ENCODE assay signal across 8 cellular contexts in the genomic region with DNA sequence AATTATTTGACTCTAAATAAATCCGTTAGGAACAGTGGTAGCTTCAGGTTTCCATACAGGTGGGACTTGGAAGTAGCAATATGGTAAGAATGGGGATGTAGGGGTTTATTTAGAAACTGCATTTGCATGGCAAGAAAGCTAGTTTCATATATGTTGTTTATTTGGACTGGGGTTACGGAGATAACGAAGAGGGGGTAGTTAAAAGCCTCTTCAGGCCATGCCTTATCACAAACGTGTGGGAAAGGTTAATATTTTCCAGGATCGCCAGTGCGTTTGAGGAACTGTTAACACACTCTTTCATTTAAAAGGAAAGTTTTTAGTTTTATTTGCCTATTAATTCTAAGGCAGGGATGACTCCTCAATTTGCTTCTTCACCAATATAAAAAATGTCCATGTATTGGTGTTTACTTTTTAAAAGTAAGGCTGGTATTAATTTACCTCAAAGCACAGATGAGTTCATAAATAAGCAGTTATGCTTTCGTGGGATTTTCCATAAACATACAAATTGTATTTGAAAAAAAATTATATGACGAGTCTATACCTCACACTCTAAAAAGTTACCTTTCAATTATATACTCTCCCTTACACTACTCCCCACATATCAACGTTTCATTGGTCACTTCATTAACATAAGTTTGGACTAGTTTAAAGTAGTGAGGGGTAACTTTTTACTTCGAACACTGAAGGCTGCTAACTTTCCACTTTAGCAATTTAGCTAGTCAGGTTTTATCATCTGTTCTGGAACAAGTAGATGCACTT. TPM values are rescaled to one million over a fixed set of nuclear protein-coding genes. Genes with fewer than 3 reads are reported as not detected.
A peak's percentile ranks its signal among the peaks of the same experiment; 100 is the strongest.
DNase-seq lines count a peak whose midpoint lies in the region; ATAC-seq and TF ChIP-seq lines count a peak whose summit lies in the region.

No MANE protein-coding gene starts in this region.

- intact Hi-C loops in gastrocnemius medialis (cut with DNase I; ENCODE audit: low total_unique reads) = loop anchor here (1.0 to 5.0 kb wide), 3 partner anchors 35 to 209 kb away; partner anchors contain the start of genes HNRNPC, METTL3 and SUPT16H

- peak in 1 of 2 donors; percentile 1 for ATAC-seq in gastrocnemius medialis

- H3K9me3 ChIP-seq in SK-N-MC (ENCODE audit: low read depth, low read length) (no peaks in the 10 kb centered on the region), gastrocnemius medialis (no peaks in the 10 kb centered on the region)

- H3K9ac ChIP-seq in SK-N-MC (ENCODE audit: insufficient read length) = peak overlapping the region; percentile 82

- DNase-seq in H7 (no peak), SK-N-MC (ENCODE audit: low read depth, low spot score) (no peak), fibroblast of pulmonary artery (ENCODE audit: low read depth) (no peak), gastrocnemius medialis (no peak), DMS79 (lab: John Stamatoyannopoulos, UW) (no peak), epidermal melanocyte (ENCODE audit: insufficient read length, low spot score) (no peak), NCI-H2171 (lab: John Stamatoyannopoulos, UW) (no peak)
- no peak for DNase-seq in stimulated activated CD4-positive, alpha-beta T cell treated with anti-CD3 and anti-CD28 coated beads, Interleukin-4, amount 100 ng/mL, for 1 hour

- peaks cover 19 to 20% of the 10 kb centered on the region in 2 donors for H3K4me1 ChIP-seq in gastrocnemius medialis

- no peaks in the 10 kb centered on the region for H3K36me3 ChIP-seq in H7 (replicated peaks; ENCODE audit: control insufficient read depth, insufficient read depth, low read length)
- H3K36me3 ChIP-seq in SK-N-MC (ENCODE audit: insufficient read depth, low read length) = peaks cover 14% of the 10 kb centered on the region; the same call in 1 of the 2 replicates
- peaks cover 0 to 22% of the 10 kb centered on the region in 2 donors for H3K36me3 ChIP-seq in gastrocnemius medialis

- H3K27ac ChIP-seq in SK-N-MC = no peak overlapping the region
- peak overlapping the region; percentile 83 to 89 (median 87) for H3K27ac ChIP-seq in gastrocnemius medialis

- H3K27me3 ChIP-seq in H7 (ENCODE audit: control insufficient read depth, insufficient read depth, low read length) (no peaks in the 10 kb centered on the region), gastrocnemius medialis (no peaks in the 10 kb centered on the region)

- TF ChIP-seq CTCF in fibroblast of pulmonary artery (IDR thresholded peaks at IDR 0.05; ENCODE audit: low read length, missing control alignments) (no peak), gastrocnemius medialis (IDR thresholded peaks at IDR 0.05 in 4 of 5, conservative IDR thresholded peaks at IDR 0.05 in 1 of 5) (no peak)

- TF ChIP-seq POLR2A in gastrocnemius medialis (IDR thresholded peaks at IDR 0.05) = no peak

- in situ Hi-C loops in gastrocnemius medialis (cut with MboI; ENCODE audit: low sequenced_read_pairs in 4 of 4) = no loop called here

- H3K4me3 ChIP-seq in H7 (ENCODE audit: insufficient read depth, low read depth, low read length) (peak overlapping the region; percentile 59), SK-N-MC (peak overlapping the region; percentile 89), fibroblast of pulmonary artery (replicated peaks; ENCODE audit: low read depth, low read length) (peak overlapping the region; percentile 99), gastrocnemius medialis (peak overlapping the region; percentile 66 to 90 (median 80))

RNA-seq across cellular contexts. Expression of gene RAB2B, which starts 0.8 kb away (rescaled TPM):
- total RNA-seq in H7 (2014; rRNA removed; shearing (Covaris generic)) = 21.5 and 26.8 TPM in 2 replicates
- 10 to 100 TPM in 1 of 4 donors, 1 to 10 TPM in 3; 4.8 to 13.6 (median 8.0) TPM for total RNA-seq in gastrocnemius medialis

RNA-seq across cellular contexts. Expression of gene TOX4, which starts 1.0 kb away (rescaled TPM):
- 23.5 and 30.5 TPM in 2 replicates for total RNA-seq in H7 (2014; rRNA removed; shearing (Covaris generic))
- total RNA-seq in gastrocnemius medialis = 100 to 1,000 TPM in 2 of 4 donors, 10 to 100 TPM in 2; 57.2 to 135 (median 112) TPM

RNA-seq across cellular contexts. Expression of gene CHD8, which starts 20.0 kb away (rescaled TPM):
- 64.1 and 73.8 TPM in 2 replicates for total RNA-seq in H7 (2014; rRNA removed; shearing (Covaris generic))
- 10 to 100 TPM; 23.8 to 49.5 (median 37.6) TPM for total RNA-seq in gastrocnemius medialis

RNA-seq across cellular contexts. Expression of gene METTL3, which starts 35.2 kb away (rescaled TPM):
- 109 and 111 TPM in 2 replicates for total RNA-seq in H7 (2014; rRNA removed; shearing (Covaris generic))
- 10 to 100 TPM; 16.5 to 52.4 (median 34.6) TPM for total RNA-seq in gastrocnemius medialis

RNA-seq across cellular contexts. Expression of gene SALL2, which starts 50.2 kb away (rescaled TPM):
- 123 and 170 TPM in 2 replicates for total RNA-seq in H7 (2014; rRNA removed; shearing (Covaris generic))
- total RNA-seq in gastrocnemius medialis = 1 to 10 TPM in 3 of 4 donors, under 1 TPM in 1; 0.80 to 2.0 (median 1.1) TPM
